ENCODE assay signal across 12 cellular contexts in genomic region chr6:144152334-144152900, GRCh38. TPM values are rescaled to one million over a fixed set of nuclear protein-coding genes. Genes with fewer than 3 reads are reported as not detected.
A peak's percentile ranks its signal among the peaks of the same experiment; 100 is the strongest.
DNase-seq lines count a peak whose midpoint lies in the region; ATAC-seq and TF ChIP-seq lines count a peak whose summit lies in the region.
"Had no signal": no experiment of that assay in that cellular context is flagged by ENCODE, and none has a peak within 500 bp of the region (broad histone marks: within the 10 kb centered on the region; RNA-seq: fewer than 3 reads in every experiment).

No MANE protein-coding gene starts in this region.

- intact Hi-C loops in natural killer cell (cut with micrococcal nuclease): loop anchor here (5.0 to 10.0 kb wide), 2 partner anchors 152 to 200 kb away; no protein-coding TSS in a partner anchor

- H3K4me1 Mint-ChIP-seq in activated CD8-positive, alpha-beta T cell treated with anti-CD3 and anti-CD28 coated beads, Interleukin-2, amount 10 ng/mL, durations not matched to agents 7 days and 5 days (ENCODE audit: low read depth): peaks cover 51% of the 10 kb centered on the region
- peaks cover 65 to 66% of the 10 kb centered on the region in 2 donors for H3K4me1 Mint-ChIP-seq in natural killer cell

- ATAC-seq in activated CD8-positive, alpha-beta T cell treated with anti-CD3 and anti-CD28 coated beads, Interleukin-2, amount 10 ng/mL, durations not matched to agents 7 days and 5 days: no peak
- no peak for ATAC-seq in natural killer cell
- no peak for ATAC-seq in HG03442 (IDR thresholded peaks at IDR 0.05; ENCODE audit: unreplicated experiment)
- ATAC-seq in HG03520 (IDR thresholded peaks at IDR 0.05; ENCODE audit: unreplicated experiment): no peak

- no peaks in the 10 kb centered on the region for H3K9me3 Mint-ChIP-seq in activated CD8-positive, alpha-beta T cell treated with anti-CD3 and anti-CD28 coated beads, Interleukin-2, amount 10 ng/mL, durations not matched to agents 7 days and 5 days (ENCODE audit: insufficient read depth)
- no peaks in the 10 kb centered on the region for H3K9me3 Mint-ChIP-seq in natural killer cell

- H3K36me3 Mint-ChIP-seq in activated CD8-positive, alpha-beta T cell treated with anti-CD3 and anti-CD28 coated beads, Interleukin-2, amount 10 ng/mL, durations not matched to agents 7 days and 5 days (ENCODE audit: low read depth): peaks cover 36% of the 10 kb centered on the region
- peaks cover 8% of the 10 kb centered on the region for H3K36me3 Mint-ChIP-seq in natural killer cell

- H3K27ac Mint-ChIP-seq in activated CD8-positive, alpha-beta T cell treated with anti-CD3 and anti-CD28 coated beads, Interleukin-2, amount 10 ng/mL, durations not matched to agents 7 days and 5 days: peak overlapping the region; percentile 95
- peak overlapping the region; percentile 94 to 96 for H3K27ac Mint-ChIP-seq in natural killer cell

- H3K4me3 ChIP-seq in GM08714 (ENCODE audit: low read length): peak overlapping the region; percentile 89
- H3K4me3 ChIP-seq: PC-9 had no signal

- TF ChIP-seq CTCF in natural killer cell (IDR thresholded peaks at IDR 0.05): no peak

- DNase-seq in NK-92 treated with Interleukin-12 subunit alpha and Interleukin-12 subunit beta, amount 100 ng/mL, for 24 hours (lab: John Stamatoyannopoulos, UW): peak; percentile 44
- DNase-seq in NK-92 (lab: John Stamatoyannopoulos, UW; ENCODE audit: unreplicated experiment): no peak
- no peak for DNase-seq in activated CD8-positive, alpha-beta T cell treated with anti-CD3 and anti-CD28 coated beads, Interleukin-2, amount 10 ng/mL, durations not matched to agents 7 days and 5 days
- DNase-seq in natural killer cell: no peak
- no peak for DNase-seq in OCI-M2 (lab: John Stamatoyannopoulos, UW; ENCODE audit: unreplicated experiment)
- DNase-seq: NCI-H1092, NCI-H226, PC-9 had no signal

- peak overlapping the region; percentile 92 for H3K4me3 Mint-ChIP-seq in activated CD8-positive, alpha-beta T cell treated with anti-CD3 and anti-CD28 coated beads, Interleukin-2, amount 10 ng/mL, durations not matched to agents 7 days and 5 days
- peak overlapping the region; percentile 91 for H3K4me3 Mint-ChIP-seq in natural killer cell

- CTCF ChIA-PET in activated CD8-positive, alpha-beta T cell treated with anti-CD3 and anti-CD28 coated beads, Interleukin-2, amount 10 ng/mL, durations not matched to agents 7 days and 5 days (lab: Charles Lee): interaction anchor here (1.0 to 2.4 kb wide), 2 partner anchors 9 to 65 kb away, joined by 3 to 7 read pairs; no protein-coding TSS in a partner anchor

- POLR2A ChIA-PET in activated CD8-positive, alpha-beta T cell treated with anti-CD3 and anti-CD28 coated beads, Interleukin-2, amount 10 ng/mL, durations not matched to agents 7 days and 5 days (lab: Charles Lee): interaction anchor here (1.0 to 1.9 kb wide), 5 partner anchors 8 to 418 kb away, joined by 3 to 8 read pairs (median 4); partner anchors contain the start of gene SF3B5

- H3K27me3 Mint-ChIP-seq in activated CD8-positive, alpha-beta T cell treated with anti-CD3 and anti-CD28 coated beads, Interleukin-2, amount 10 ng/mL, durations not matched to agents 7 days and 5 days (ENCODE audit: low read depth): no peaks in the 10 kb centered on the region
- H3K27me3 Mint-ChIP-seq in natural killer cell (ENCODE audit: low read depth in 2 of 2): no peaks in the 10 kb centered on the region

RNA-seq across cellular contexts. Expression of gene STX11, which starts 2.1 kb away (rescaled TPM):
- total RNA-seq in activated CD8-positive, alpha-beta T cell treated with anti-CD3 and anti-CD28 coated beads, Interleukin-2, amount 10 ng/mL, durations not matched to agents 7 days and 5 days: 10 to 100 TPM; 13.9 to 14.1 TPM
- total RNA-seq in natural killer cell: 10 to 100 TPM; 21.9 to 38.3 (median 34.2) TPM
- total RNA-seq: HT-29 had no signal

RNA-seq across cellular contexts. Expression of gene SF3B5, which starts 57.0 kb away (rescaled TPM):
- total RNA-seq in activated CD8-positive, alpha-beta T cell treated with anti-CD3 and anti-CD28 coated beads, Interleukin-2, amount 10 ng/mL, durations not matched to agents 7 days and 5 days: 100 to 1,000 TPM; 167 to 168 TPM
- 100 to 1,000 TPM; 122 to 145 (median 122) TPM for total RNA-seq in natural killer cell
